Comparison of ENCODE assay signal across 15 cellular contexts in genomic region chr9:81589392-81589791, GRCh38.
"Had no signal": no experiment of that assay in that cellular context is flagged by ENCODE, and none has a peak within 500 bp of the region (broad histone marks: within the 10 kb centered on the region; RNA-seq: fewer than 3 reads in every experiment).

No MANE protein-coding gene starts in this region.

- H3K4me1 Mint-ChIP-seq: activated naive CD8-positive, alpha-beta T cell treated with anti-CD3 and anti-CD28 coated beads, Interleukin-2, amount 50 U/mL, for 24 hours had no signal

- H3K27me3 Mint-ChIP-seq: activated naive CD8-positive, alpha-beta T cell treated with anti-CD3 and anti-CD28 coated beads, Interleukin-2, amount 50 U/mL, for 24 hours; dendritic cell treated with granulocyte-macrophage colony-stimulating factor and Interleukin-4, amounts not matched to agents 40 ng/mL and 50 ng/mL, for 4 days; effector memory CD8-positive, alpha-beta T cell; natural killer cell treated with Interleukin-12 subunit alpha and Interleukin-12 subunit beta and Interleukin-15 and Interleukin-18, amount 100 ng/mL, for 72 hours had no signal

- H3K4me3 Mint-ChIP-seq: activated CD8-positive, alpha-beta T cell treated with anti-CD3 and anti-CD28 coated beads, Interleukin-2, amount 10 ng/mL, durations not matched to agents 7 days and 5 days; activated naive CD8-positive, alpha-beta T cell treated with anti-CD3 and anti-CD28 coated beads, Interleukin-2, amount 50 U/mL, for 24 hours; activated T-helper 1 cell treated with anti-CD3 and anti-CD28 coated beads, Interleukin-12 subunit alpha, Interleukin-12 subunit beta, Interleukin-2, Interleukin-4 antibody, amounts not matched to agents 30 ng/mL and 10 ng/mL and 1 ng/mL, durations not matched to agents 14 hours and 24 hours and 36 hours; dendritic cell treated with granulocyte-macrophage colony-stimulating factor and Interleukin-4, amounts not matched to agents 40 ng/mL and 50 ng/mL, for 4 days; effector memory CD8-positive, alpha-beta T cell; natural killer cell treated with Interleukin-12 subunit alpha and Interleukin-12 subunit beta and Interleukin-15 and Interleukin-18, amount 100 ng/mL, for 72 hours had no signal

- DNase-seq: activated CD4-positive, alpha-beta T cell treated with anti-CD3 and anti-CD28 coated beads for 48 hours; activated CD8-positive, alpha-beta memory T cell treated with anti-CD3 and anti-CD28 coated beads, Interleukin-2, amount 50 U/mL, for 48 hours; activated CD8-positive, alpha-beta T cell treated with anti-CD3 and anti-CD28 coated beads, Interleukin-2, amount 10 ng/mL, durations not matched to agents 7 days and 5 days; activated naive CD4-positive, alpha-beta T cell; activated naive CD8-positive, alpha-beta T cell treated with anti-CD3 and anti-CD28 coated beads, Interleukin-2, amount 50 U/mL, for 24 hours; central memory CD4-positive, alpha-beta T cell; effector memory CD8-positive, alpha-beta T cell; left colon; mammary epithelial cell; stimulated activated CD4-positive, alpha-beta T cell treated with anti-CD3 and anti-CD28 coated beads, Interleukin-12 subunit alpha, Interleukin-12 subunit beta, amount 100 ng/mL, for 4 hours; stimulated activated naive CD8-positive, alpha-beta T cell treated with anti-CD3 and anti-CD28 coated beads, Interleukin-15, Interleukin-2, amounts not matched to agents 100 U/mL and 50 U/mL, for 24 hours; T-helper 9 cell had no signal

- H3K27ac Mint-ChIP-seq: activated CD8-positive, alpha-beta T cell treated with anti-CD3 and anti-CD28 coated beads, Interleukin-2, amount 10 ng/mL, durations not matched to agents 7 days and 5 days; activated naive CD8-positive, alpha-beta T cell treated with anti-CD3 and anti-CD28 coated beads, Interleukin-2, amount 50 U/mL, for 24 hours; activated T-helper 1 cell treated with anti-CD3 and anti-CD28 coated beads, Interleukin-12 subunit alpha, Interleukin-12 subunit beta, Interleukin-2, Interleukin-4 antibody, amounts not matched to agents 30 ng/mL and 10 ng/mL and 1 ng/mL, durations not matched to agents 14 hours and 24 hours and 36 hours; dendritic cell treated with granulocyte-macrophage colony-stimulating factor and Interleukin-4, amounts not matched to agents 40 ng/mL and 50 ng/mL, for 4 days; natural killer cell treated with Interleukin-12 subunit alpha and Interleukin-12 subunit beta and Interleukin-15 and Interleukin-18, amount 100 ng/mL, for 72 hours had no signal

- ATAC-seq: activated CD8-positive, alpha-beta T cell treated with anti-CD3 and anti-CD28 coated beads, Interleukin-2, amount 10 ng/mL, durations not matched to agents 7 days and 5 days; activated naive CD8-positive, alpha-beta T cell treated with anti-CD3 and anti-CD28 coated beads, Interleukin-2, amount 50 U/mL, for 24 hours; effector memory CD8-positive, alpha-beta T cell; left colon; natural killer cell treated with Interleukin-12 subunit alpha and Interleukin-12 subunit beta and Interleukin-15 and Interleukin-18, amount 100 ng/mL, for 72 hours; stimulated activated naive CD8-positive, alpha-beta T cell treated with anti-CD3 and anti-CD28 coated beads, Interleukin-15, Interleukin-2, amounts not matched to agents 100 U/mL and 50 U/mL, for 24 hours had no signal

- H3K9me3 Mint-ChIP-seq: activated naive CD8-positive, alpha-beta T cell treated with anti-CD3 and anti-CD28 coated beads, Interleukin-2, amount 50 U/mL, for 24 hours; activated T-helper 1 cell treated with anti-CD3 and anti-CD28 coated beads, Interleukin-12 subunit alpha, Interleukin-12 subunit beta, Interleukin-2, Interleukin-4 antibody, amounts not matched to agents 30 ng/mL and 10 ng/mL and 1 ng/mL, durations not matched to agents 14 hours and 24 hours and 36 hours; dendritic cell treated with granulocyte-macrophage colony-stimulating factor and Interleukin-4, amounts not matched to agents 40 ng/mL and 50 ng/mL, for 4 days; natural killer cell treated with Interleukin-12 subunit alpha and Interleukin-12 subunit beta and Interleukin-15 and Interleukin-18, amount 100 ng/mL, for 72 hours had no signal
